Comparison of ENCODE assay signal across 10 cellular contexts in the genomic region with DNA sequence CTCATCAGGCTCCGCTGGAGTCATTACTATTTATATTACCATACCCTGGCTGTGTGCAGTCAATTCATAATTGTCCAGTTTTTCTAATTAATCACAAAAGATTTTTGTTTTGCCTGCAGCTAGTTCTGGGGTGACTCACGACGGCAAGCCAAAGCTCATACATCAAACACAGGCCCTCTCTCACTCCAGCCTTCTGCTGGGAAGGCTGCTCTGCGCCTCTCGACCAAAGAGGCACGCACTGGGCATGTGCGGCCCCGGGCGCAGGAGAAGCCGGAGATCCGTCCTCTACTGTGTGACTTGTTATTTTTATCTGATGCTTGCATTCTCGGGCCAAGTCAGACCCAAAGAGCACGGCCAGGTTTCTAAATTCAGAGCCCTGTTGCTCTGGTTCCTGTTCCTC.
A peak's percentile ranks its signal among the peaks of the same experiment; 100 is the strongest.
DNase-seq lines count a peak whose midpoint lies in the region; ATAC-seq and TF ChIP-seq lines count a peak whose summit lies in the region.
"Had no signal": no experiment of that assay in that cellular context is flagged by ENCODE, and none has a peak within 500 bp of the region (broad histone marks: within the 10 kb centered on the region; RNA-seq: fewer than 3 reads in every experiment).

No MANE protein-coding gene starts in this region.

- TF ChIP-seq EP300 in gastroesophageal sphincter (IDR thresholded peaks at IDR 0.05), result no peak

- ATAC-seq in gastroesophageal sphincter (peak; percentile 95), HG02840 (IDR thresholded peaks at IDR 0.05; ENCODE audit: low FRiP score, unreplicated experiment) (no peak)
- no peak for ATAC-seq in activated T-cell treated with anti-CD3 and anti-CD28 coated beads, Interleukin-2, amount 50 U/mL, for 72 hours (replicated peaks in 1 of 2)

- H3K36me3 Mint-ChIP-seq in activated T-cell treated with anti-CD3 and anti-CD28 coated beads, Interleukin-2, amount 50 U/mL, for 72 hours (ENCODE audit: insufficient read depth in 2 of 2), result peaks cover 5 to 6% of the 10 kb centered on the region in 2 donors
- H3K36me3 Mint-ChIP-seq: activated naive CD8-positive, alpha-beta T cell treated with anti-CD3 and anti-CD28 coated beads for 36 hours had no signal

- H3K27ac ChIP-seq in adrenal gland (no peak overlapping the region), gastroesophageal sphincter (peak overlapping the region; percentile 24 to 82 (median 78)), substantia nigra (ENCODE audit: low read depth, low read length, poor library complexity, severe bottlenecking) (peak overlapping the region; percentile 75)

- H3K4me1 ChIP-seq in adrenal gland (replicated peaks in 1 of 2) (no peaks in the 10 kb centered on the region), gastroesophageal sphincter (peaks cover 0 to 20% (median 5%) of the 10 kb centered on the region in 3 donors)

- intact Hi-C loops in adrenal gland (cut with DNase I), result no loop called here

- peak; percentile 62 for DNase-seq in HFF-Myc (ENCODE audit: extremely low read depth, low read depth)
- peak; percentile 27 to 76 (median 33) for DNase-seq in adrenal gland
- DNase-seq in substantia nigra (lab: John Stamatoyannopoulos, UW), result peak in 48 of 49 donors; percentile 13 to 85 (median 50)
- no peak for DNase-seq in activated T-cell treated with anti-CD3 and anti-CD28 coated beads, Interleukin-2, amount 50 U/mL, for 72 hours
- DNase-seq in T-helper 9 cell, result no peak
- no peak for DNase-seq in HUDEP-2 (lab: John Stamatoyannopoulos, UW; ENCODE audit: unreplicated experiment in 76 of 76)
- DNase-seq: activated naive CD8-positive, alpha-beta T cell treated with anti-CD3 and anti-CD28 coated beads for 36 hours had no signal

- no peaks in the 10 kb centered on the region for H3K4me1 Mint-ChIP-seq in activated T-cell treated with anti-CD3 and anti-CD28 coated beads, Interleukin-2, amount 50 U/mL, for 72 hours (ENCODE audit: low read depth)
- H3K4me1 Mint-ChIP-seq: activated naive CD8-positive, alpha-beta T cell treated with anti-CD3 and anti-CD28 coated beads for 36 hours had no signal

- no peaks in the 10 kb centered on the region for H3K27me3 Mint-ChIP-seq in activated T-cell treated with anti-CD3 and anti-CD28 coated beads, Interleukin-2, amount 50 U/mL, for 72 hours (ENCODE audit: low read depth)

- H3K27ac Mint-ChIP-seq in activated T-cell treated with anti-CD3 and anti-CD28 coated beads, Interleukin-2, amount 50 U/mL, for 72 hours, result no peak overlapping the region
- H3K27ac Mint-ChIP-seq: activated naive CD8-positive, alpha-beta T cell treated with anti-CD3 and anti-CD28 coated beads for 36 hours; T-helper 1 cell treated with Interleukin-12 subunit alpha and Interleukin-12 subunit beta and Interleukin-4 antibody, amounts not matched to agents 30 μg/mL and 1 μg/mL, for 36 hours had no signal

- TF ChIP-seq POLR2A in adrenal gland (IDR thresholded peaks at IDR 0.05) (no peak), gastroesophageal sphincter (IDR thresholded peaks at IDR 0.05) (no peak)

- no peaks in the 10 kb centered on the region for H3K9me3 ChIP-seq in adrenal gland (replicated peaks in 1 of 3)
- no peaks in the 10 kb centered on the region for H3K9me3 ChIP-seq in gastroesophageal sphincter

- H3K9me3 Mint-ChIP-seq in activated T-cell treated with anti-CD3 and anti-CD28 coated beads, Interleukin-2, amount 50 U/mL, for 72 hours, result peaks cover 0 to 7% of the 10 kb centered on the region in 2 donors

- no peak overlapping the region for H3K4me3 Mint-ChIP-seq in activated T-cell treated with anti-CD3 and anti-CD28 coated beads, Interleukin-2, amount 50 U/mL, for 72 hours
- H3K4me3 Mint-ChIP-seq: activated naive CD8-positive, alpha-beta T cell treated with anti-CD3 and anti-CD28 coated beads for 36 hours; T-helper 1 cell treated with Interleukin-12 subunit alpha and Interleukin-12 subunit beta and Interleukin-4 antibody, amounts not matched to agents 30 μg/mL and 1 μg/mL, for 36 hours had no signal

- H3K36me3 ChIP-seq in adrenal gland (replicated peaks in 1 of 2), result no peaks in the 10 kb centered on the region
- no peaks in the 10 kb centered on the region for H3K36me3 ChIP-seq in gastroesophageal sphincter

- H3K27me3 ChIP-seq in adrenal gland, result peaks cover 3% of the 10 kb centered on the region
- H3K27me3 ChIP-seq in gastroesophageal sphincter, result peaks cover 4% of the 10 kb centered on the region

- H3K4me3 ChIP-seq in HFF-Myc (replicated peaks; ENCODE audit: low read depth, low read length) (no peak overlapping the region), adrenal gland (no peak overlapping the region), gastroesophageal sphincter (no peak overlapping the region)

- TF ChIP-seq CTCF in HFF-Myc (IDR thresholded peaks at IDR 0.05; ENCODE audit: low read depth, low read length, missing control alignments) (no peak), adrenal gland (IDR thresholded peaks at IDR 0.05) (no peak), gastroesophageal sphincter (IDR thresholded peaks at IDR 0.05) (no peak)

- 20 to 45% (median 37%) methylated on average over 12 to 13 of the region's 13 CpGs for WGBS in adrenal gland, 4 donors
- 0 to 12% methylated on average over 1 to 11 of the region's 13 CpGs for WGBS in gastroesophageal sphincter (ENCODE audit: low coverage in 1 of 2), 2 donors

Comparison
In these comparisons a context has a peak if more than half of its experiments do, and no peak if none do; other contexts are left out.
1. DNase-seq: peak in HFF-Myc (single experiment), adrenal gland (7 of 7) and substantia nigra (48 of 49); none in activated T-cell treated with anti-CD3 and anti-CD28 coated beads, Interleukin-2, amount 50 U/mL, for 72 hours (0 of 2), T-helper 9 cell (single experiment) and HUDEP-2 (0 of 76).
2. H3K27ac ChIP-seq: peak in gastroesophageal sphincter (4 of 4) and substantia nigra (single experiment); none in adrenal gland (0 of 5).